ENCODE assay signal across 13 cellular contexts in the genomic region with DNA sequence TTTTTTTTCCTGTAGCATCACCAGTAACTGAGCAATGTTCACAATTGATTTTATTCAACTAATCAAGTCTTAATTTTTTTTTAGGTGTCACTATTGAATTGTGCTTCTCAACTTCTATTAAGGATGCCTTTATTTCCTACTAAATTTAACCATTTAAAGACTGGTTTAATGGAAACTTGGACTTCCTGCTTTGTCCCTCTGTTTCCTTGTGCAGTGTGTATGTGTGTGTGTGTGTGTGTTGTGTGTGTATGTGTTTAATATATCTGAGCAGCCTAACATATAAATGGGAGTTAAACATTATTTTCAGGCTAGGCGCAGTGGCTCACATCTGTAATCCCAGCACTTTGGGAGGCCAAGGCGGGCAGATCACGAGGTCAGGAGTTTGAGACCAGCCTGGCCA. TPM values are rescaled to one million over a fixed set of nuclear protein-coding genes. Genes with fewer than 3 reads are reported as not detected.
A peak's percentile ranks its signal among the peaks of the same experiment; 100 is the strongest.
DNase-seq lines count a peak whose midpoint lies in the region; ATAC-seq, FAIRE-seq and TF ChIP-seq lines count a peak whose summit lies in the region.
"Had no signal": no experiment of that assay in that cellular context is flagged by ENCODE, and none has a peak within 500 bp of the region (broad histone marks: within the 10 kb centered on the region; RNA-seq: fewer than 3 reads in every experiment).

No MANE protein-coding gene starts in this region.

- CTCF ChIA-PET in activated CD8-positive, alpha-beta memory T cell treated with anti-CD3 and anti-CD28 coated beads, Interleukin-2, amount 10 ng/mL, durations not matched to agents 7 days and 5 days (lab: Charles Lee) = no interaction called here
- CTCF ChIA-PET in activated CD4-positive, alpha-beta memory T cell treated with anti-CD3 and anti-CD28 coated beads, Interleukin-2, amount 10 ng/mL, durations not matched to agents 7 days and 5 days (lab: Charles Lee) = interaction anchor here (1.5 kb wide), 1 partner anchor 17 kb away, joined by 4 read pairs; no protein-coding TSS in a partner anchor

- TF ChIP-seq POLR2A in prostate gland (IDR thresholded peaks at IDR 0.05) = no peak

- peaks cover 45% of the 10 kb centered on the region for H3K4me1 Mint-ChIP-seq in activated CD8-positive, alpha-beta memory T cell treated with anti-CD3 and anti-CD28 coated beads, Interleukin-2, amount 10 ng/mL, durations not matched to agents 7 days and 5 days
- H3K4me1 Mint-ChIP-seq in activated CD4-positive, alpha-beta memory T cell treated with anti-CD3 and anti-CD28 coated beads, Interleukin-2, amount 10 ng/mL, durations not matched to agents 7 days and 5 days = peaks cover 19% of the 10 kb centered on the region
- H3K4me1 Mint-ChIP-seq in immature natural killer cell = peaks cover 61 to 80% of the 10 kb centered on the region in 2 donors
- H3K4me1 Mint-ChIP-seq in stimulated activated effector memory CD8-positive, alpha-beta T cell treated with anti-CD3 and anti-CD28 coated beads, Interleukin-12 subunit alpha, Interleukin-12 subunit beta, amount 100 ng/mL, for 72 hours = peaks cover 34% of the 10 kb centered on the region

- no peaks in the 10 kb centered on the region for H3K27me3 ChIP-seq in prostate gland (replicated peaks; ENCODE audit: insufficient read depth)

- no peak for DNase-seq in activated CD8-positive, alpha-beta memory T cell treated with anti-CD3 and anti-CD28 coated beads, Interleukin-2, amount 10 ng/mL, durations not matched to agents 7 days and 5 days
- no peak for DNase-seq in activated CD8-positive, alpha-beta memory T cell treated with anti-CD3 and anti-CD28 coated beads for 24 hours
- DNase-seq in activated CD4-positive, alpha-beta memory T cell treated with anti-CD3 and anti-CD28 coated beads, Interleukin-2, amount 10 ng/mL, durations not matched to agents 7 days and 5 days = no peak
- no peak for DNase-seq in immature natural killer cell
- no peak for DNase-seq in stimulated activated effector memory CD8-positive, alpha-beta T cell treated with anti-CD3 and anti-CD28 coated beads, Interleukin-12 subunit alpha, Interleukin-12 subunit beta, amount 100 ng/mL, for 72 hours (ENCODE audit: low spot score in 2 of 2)
- no peak for DNase-seq in urothelium cell line (ENCODE audit: low spot score)
- DNase-seq in prostate gland (ENCODE audit: low spot score) = no peak
- DNase-seq: NCI-H2081 treated with DMSO at 0.1 percent for 48 hours; nucleus accumbens; stimulated activated CD4-positive, alpha-beta T cell treated with anti-CD3 and anti-CD28 coated beads, Interleukin-2, amount 100 ng/mL, for 48 hours; stimulated activated naive CD8-positive, alpha-beta T cell treated with anti-CD3 and anti-CD28 coated beads, Interleukin-15, Interleukin-2, amounts not matched to agents 100 U/mL and 50 U/mL, for 24 hours had no signal

- no peak overlapping the region for H3K27ac ChIP-seq in prostate gland

- FAIRE-seq in urothelium cell line (lab: Jason Lieb, UNC) = no peak

- no peak for TF ChIP-seq CTCF in prostate gland (IDR thresholded peaks at IDR 0.05)

- ATAC-seq in activated CD8-positive, alpha-beta memory T cell treated with anti-CD3 and anti-CD28 coated beads, Interleukin-2, amount 10 ng/mL, durations not matched to agents 7 days and 5 days = no peak
- no peak for ATAC-seq in stimulated activated effector memory CD8-positive, alpha-beta T cell treated with anti-CD3 and anti-CD28 coated beads, Interleukin-12 subunit alpha, Interleukin-12 subunit beta, amount 100 ng/mL, for 72 hours
- ATAC-seq in GM21423 (IDR thresholded peaks at IDR 0.05; ENCODE audit: unreplicated experiment) = no peak
- ATAC-seq: stimulated activated naive CD8-positive, alpha-beta T cell treated with anti-CD3 and anti-CD28 coated beads, Interleukin-15, Interleukin-2, amounts not matched to agents 100 U/mL and 50 U/mL, for 24 hours had no signal

- H3K4me1 ChIP-seq in prostate gland (replicated peaks) = no peaks in the 10 kb centered on the region

- intact Hi-C loops in prostate gland (cut with DNase I) = no loop called here

- H3K4me3 Mint-ChIP-seq in activated CD8-positive, alpha-beta memory T cell treated with anti-CD3 and anti-CD28 coated beads, Interleukin-2, amount 10 ng/mL, durations not matched to agents 7 days and 5 days = peak overlapping the region; percentile 48
- H3K4me3 Mint-ChIP-seq in activated CD4-positive, alpha-beta memory T cell treated with anti-CD3 and anti-CD28 coated beads, Interleukin-2, amount 10 ng/mL, durations not matched to agents 7 days and 5 days = peak overlapping the region; percentile 43
- peak overlapping the region; percentile 63 to 78 (median 75) for H3K4me3 Mint-ChIP-seq in immature natural killer cell
- peak overlapping the region; percentile 77 for H3K4me3 Mint-ChIP-seq in stimulated activated effector memory CD8-positive, alpha-beta T cell treated with anti-CD3 and anti-CD28 coated beads, Interleukin-12 subunit alpha, Interleukin-12 subunit beta, amount 100 ng/mL, for 72 hours

- peaks cover 13% of the 10 kb centered on the region for H3K36me3 Mint-ChIP-seq in activated CD8-positive, alpha-beta memory T cell treated with anti-CD3 and anti-CD28 coated beads, Interleukin-2, amount 10 ng/mL, durations not matched to agents 7 days and 5 days
- H3K36me3 Mint-ChIP-seq in activated CD4-positive, alpha-beta memory T cell treated with anti-CD3 and anti-CD28 coated beads, Interleukin-2, amount 10 ng/mL, durations not matched to agents 7 days and 5 days (ENCODE audit: low read depth) = peaks cover 13% of the 10 kb centered on the region
- peaks cover 0 to 15% (median 5%) of the 10 kb centered on the region in 3 donors for H3K36me3 Mint-ChIP-seq in immature natural killer cell
- peaks cover 15% of the 10 kb centered on the region for H3K36me3 Mint-ChIP-seq in stimulated activated effector memory CD8-positive, alpha-beta T cell treated with anti-CD3 and anti-CD28 coated beads, Interleukin-12 subunit alpha, Interleukin-12 subunit beta, amount 100 ng/mL, for 72 hours

- no peaks in the 10 kb centered on the region for H3K36me3 ChIP-seq in prostate gland
- H3K36me3 ChIP-seq: HAP-1 had no signal

- no peaks in the 10 kb centered on the region for H3K27me3 Mint-ChIP-seq in activated CD8-positive, alpha-beta memory T cell treated with anti-CD3 and anti-CD28 coated beads, Interleukin-2, amount 10 ng/mL, durations not matched to agents 7 days and 5 days
- H3K27me3 Mint-ChIP-seq in activated CD4-positive, alpha-beta memory T cell treated with anti-CD3 and anti-CD28 coated beads, Interleukin-2, amount 10 ng/mL, durations not matched to agents 7 days and 5 days = peaks cover 38% of the 10 kb centered on the region
- H3K27me3 Mint-ChIP-seq in immature natural killer cell (ENCODE audit: low read depth in 3 of 3) = peaks cover 3 to 14% (median 3%) of the 10 kb centered on the region in 3 donors

- H3K9me3 Mint-ChIP-seq in activated CD8-positive, alpha-beta memory T cell treated with anti-CD3 and anti-CD28 coated beads, Interleukin-2, amount 10 ng/mL, durations not matched to agents 7 days and 5 days (ENCODE audit: low read depth) = peaks cover 6% of the 10 kb centered on the region
- H3K9me3 Mint-ChIP-seq in activated CD4-positive, alpha-beta memory T cell treated with anti-CD3 and anti-CD28 coated beads, Interleukin-2, amount 10 ng/mL, durations not matched to agents 7 days and 5 days = peaks cover 9% of the 10 kb centered on the region
- no peaks in the 10 kb centered on the region for H3K9me3 Mint-ChIP-seq in immature natural killer cell
- no peaks in the 10 kb centered on the region for H3K9me3 Mint-ChIP-seq in stimulated activated effector memory CD8-positive, alpha-beta T cell treated with anti-CD3 and anti-CD28 coated beads, Interleukin-12 subunit alpha, Interleukin-12 subunit beta, amount 100 ng/mL, for 72 hours

- POLR2A ChIA-PET in activated CD4-positive, alpha-beta memory T cell treated with anti-CD3 and anti-CD28 coated beads, Interleukin-2, amount 10 ng/mL, durations not matched to agents 7 days and 5 days (lab: Charles Lee) = no interaction called here

- H3K9me3 ChIP-seq in prostate gland = no peaks in the 10 kb centered on the region
- H3K9me3 ChIP-seq: HAP-1 had no signal

- WGBS in prostate gland = 90% methylated on average over 3 of the region's 3 CpGs

- H3K4me3 ChIP-seq in prostate gland = no peak overlapping the region

- H3K27ac Mint-ChIP-seq in activated CD8-positive, alpha-beta memory T cell treated with anti-CD3 and anti-CD28 coated beads, Interleukin-2, amount 10 ng/mL, durations not matched to agents 7 days and 5 days = peak overlapping the region; percentile 45
- H3K27ac Mint-ChIP-seq in activated CD4-positive, alpha-beta memory T cell treated with anti-CD3 and anti-CD28 coated beads, Interleukin-2, amount 10 ng/mL, durations not matched to agents 7 days and 5 days = no peak overlapping the region
- H3K27ac Mint-ChIP-seq in immature natural killer cell = peak overlapping the region; percentile 8 to 92 (median 80)
- H3K27ac Mint-ChIP-seq in stimulated activated effector memory CD8-positive, alpha-beta T cell treated with anti-CD3 and anti-CD28 coated beads, Interleukin-12 subunit alpha, Interleukin-12 subunit beta, amount 100 ng/mL, for 72 hours = no peak overlapping the region

RNA-seq across cellular contexts. Expression of a gene that starts 1.8 kb away (rescaled TPM):
- 10 to 100 TPM; 55.2 to 56.0 TPM for total RNA-seq in activated CD8-positive, alpha-beta memory T cell treated with anti-CD3 and anti-CD28 coated beads, Interleukin-2, amount 10 ng/mL, durations not matched to agents 7 days and 5 days
- 10 to 100 TPM; 19.8 to 20.1 TPM for total RNA-seq in activated CD4-positive, alpha-beta memory T cell treated with anti-CD3 and anti-CD28 coated beads, Interleukin-2, amount 10 ng/mL, durations not matched to agents 7 days and 5 days
- polyA plus RNA-seq in immature natural killer cell = 100 to 1,000 TPM; 196 to 243 (median 199) TPM
- 100 to 1,000 TPM; 155 to 202 TPM for total RNA-seq in prostate gland

RNA-seq across cellular contexts. Expression of a gene that starts 30.1 kb away (rescaled TPM):
- 10 to 100 TPM; 11.9 to 14.5 TPM for total RNA-seq in activated CD8-positive, alpha-beta memory T cell treated with anti-CD3 and anti-CD28 coated beads, Interleukin-2, amount 10 ng/mL, durations not matched to agents 7 days and 5 days
- 10 to 100 TPM; 37.7 to 38.4 TPM for total RNA-seq in activated CD4-positive, alpha-beta memory T cell treated with anti-CD3 and anti-CD28 coated beads, Interleukin-2, amount 10 ng/mL, durations not matched to agents 7 days and 5 days
- polyA plus RNA-seq in immature natural killer cell = 10 to 100 TPM; 55.5 to 74.7 (median 67.9) TPM
- total RNA-seq in prostate gland = 10 to 100 TPM; 27.9 to 34.3 TPM

Comparison
In these comparisons a context has a peak if more than half of its experiments do, and no peak if none do; other contexts are left out.
1. H3K27ac Mint-ChIP-seq: peak in activated CD8-positive, alpha-beta memory T cell treated with anti-CD3 and anti-CD28 coated beads, Interleukin-2, amount 10 ng/mL, durations not matched to agents 7 days and 5 days (single experiment) and immature natural killer cell (6 of 6); none in activated CD4-positive, alpha-beta memory T cell treated with anti-CD3 and anti-CD28 coated beads, Interleukin-2, amount 10 ng/mL, durations not matched to agents 7 days and 5 days (single experiment) and stimulated activated effector memory CD8-positive, alpha-beta T cell treated with anti-CD3 and anti-CD28 coated beads, Interleukin-12 subunit alpha, Interleukin-12 subunit beta, amount 100 ng/mL, for 72 hours (single experiment).
2. Peak in every context shown above with its lines, with median percentiles within 50 percentile points of each other: H3K4me3 Mint-ChIP-seq.